34 cellular contexts compared by ENCODE assay signal in genomic region chr2:124883595-124883994, GRCh38.
"Had no signal": no experiment of that assay in that cellular context is flagged by ENCODE, and none has a peak within 500 bp of the region (broad histone marks: within the 10 kb centered on the region; RNA-seq: fewer than 3 reads in every experiment).

No MANE protein-coding gene starts in this region.

- H3K27me3 ChIP-seq: MG63 had no signal

- H3K4me3 ChIP-seq: MG63 had no signal

- H3K27ac ChIP-seq: KMS-11 had no signal

- DNase-seq: Karpas-422, Kasumi-1, MG63, MM.1S, MV-4-11, NCI-H1048, NCI-H1092, NCI-H1092 treated with DMSO at 0.1 percent for 48 hours, NCI-H1105, NCI-H1105 treated with DMSO at 0.1 percent for 48 hours, NCI-H1417, NCI-H1417 treated with DMSO at 0.1 percent for 48 hours, NCI-H1436, NCI-H1436 treated with DMSO at 0.1 percent for 48 hours, NCI-H146, NCI-H1694, NCI-H1694 treated with DMSO at 0.1 percent for 48 hours, NCI-H187, NCI-H187 treated with DMSO at 0.1 percent for 48 hours, NCI-H1930, NCI-H2029, NCI-H2029 treated with DMSO at 0.1 percent for 48 hours, NCI-H2081, NCI-H2081 treated with DMSO at 0.1 percent for 48 hours, NCI-H2107, NCI-H2171 treated with DMSO at 0.1 percent for 48 hours, NCI-H2227 treated with DMSO at 0.1 percent for 48 hours, NCI-H226, NCI-H345, NCI-H446, NCI-H446 treated with DMSO at 0.1 percent for 48 hours, NCI-H510A, NCI-H510A treated with DMSO at 0.1 percent for 48 hours had no signal

- H3K9ac ChIP-seq: KMS-11 had no signal

- H3K4me2 ChIP-seq: KMS-11 had no signal

- H3K36me3 ChIP-seq: MG63 had no signal
